In the genomic region with DNA sequence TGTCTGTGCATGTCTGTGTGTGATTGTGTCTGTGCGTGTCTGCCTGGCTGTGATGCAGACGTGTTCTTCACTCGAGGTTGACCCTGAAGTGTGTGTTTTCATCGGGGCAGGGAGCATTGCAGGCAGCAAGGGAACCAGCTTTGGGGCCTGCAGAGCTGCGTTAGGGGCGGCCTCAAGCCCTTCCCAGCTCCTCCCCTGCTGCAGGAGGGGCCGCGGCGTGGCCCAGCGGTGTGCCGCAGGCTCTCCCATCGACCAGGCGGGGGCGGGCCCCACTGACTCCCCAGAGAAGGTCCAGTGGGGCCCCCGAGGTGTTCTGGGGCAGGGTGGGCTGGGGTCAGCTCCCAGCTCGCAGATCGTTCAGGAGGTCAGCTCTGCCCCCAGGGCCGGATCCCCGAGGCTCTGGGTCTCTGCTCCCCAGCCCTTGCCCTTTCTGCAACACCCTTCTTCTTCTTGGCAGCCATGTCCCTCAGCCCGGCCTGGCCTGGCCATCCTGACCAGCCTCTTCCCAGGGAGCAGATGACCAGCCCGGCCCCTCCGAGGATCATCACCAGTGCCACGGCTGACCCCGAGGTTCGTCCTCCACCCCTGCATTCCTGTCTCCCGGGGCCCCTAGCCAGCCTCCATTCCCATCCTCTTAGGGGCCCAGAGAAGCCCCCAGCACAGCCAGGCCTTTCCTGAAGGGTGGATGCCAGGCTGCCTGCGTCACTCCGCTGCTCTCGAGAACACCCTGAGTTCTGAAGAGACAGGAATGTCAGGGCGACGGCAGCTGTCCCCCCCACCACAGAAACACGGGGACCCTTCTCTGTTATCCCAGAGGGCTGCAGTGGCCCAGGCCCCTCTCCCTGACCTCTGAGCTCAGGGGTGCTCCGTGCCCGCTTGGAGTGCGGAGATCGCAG, we compare ENCODE assay signal across 9 cellular contexts. TPM values are rescaled to one million over a fixed set of nuclear protein-coding genes. Genes with fewer than 3 reads are reported as not detected.
DNase-seq lines count a peak whose midpoint lies in the region; ATAC-seq and TF ChIP-seq lines count a peak whose summit lies in the region.
"Had no signal": no experiment of that assay in that cellular context is flagged by ENCODE, and none has a peak within 500 bp of the region (broad histone marks: within the 10 kb centered on the region; RNA-seq: fewer than 3 reads in every experiment).

No MANE protein-coding gene starts in this region.

- H3K27me3 Mint-ChIP-seq in activated naive CD4-positive, alpha-beta T cell treated with anti-CD3 and anti-CD28 coated beads for 36 hours (ENCODE audit: low read depth), result no peaks in the 10 kb centered on the region
- no peaks in the 10 kb centered on the region for H3K27me3 Mint-ChIP-seq in T-cell
- no peaks in the 10 kb centered on the region for H3K27me3 Mint-ChIP-seq in T-helper 17 cell

- DNase-seq in activated naive CD4-positive, alpha-beta T cell treated with anti-CD3 and anti-CD28 coated beads for 36 hours, result peak; percentile 14
- no peak for DNase-seq in activated naive CD4-positive, alpha-beta T cell treated with Interleukin-2 at 50 U/mL for 16 hours
- DNase-seq in T-cell (peak in 1 of 34 experiments; percentile 23), iris pigment epithelial cell (ENCODE audit: low read depth) (peak; percentile 64), tibial artery (no peak), NK-92 (lab: John Stamatoyannopoulos, UW; ENCODE audit: unreplicated experiment) (no peak), T-helper 17 cell (no peak)

- H3K27me3 ChIP-seq in tibial artery, result no peaks in the 10 kb centered on the region

- H3K4me1 ChIP-seq in tibial artery, result peaks cover 0 to 9% (median 7%) of the 10 kb centered on the region in 4 donors

- H3K9me3 Mint-ChIP-seq in activated naive CD4-positive, alpha-beta T cell treated with anti-CD3 and anti-CD28 coated beads for 36 hours, result no peaks in the 10 kb centered on the region
- H3K9me3 Mint-ChIP-seq in T-cell, result no peaks in the 10 kb centered on the region

- intact Hi-C loops in activated naive CD4-positive, alpha-beta T cell treated with anti-CD3 and anti-CD28 coated beads for 36 hours (cut with micrococcal nuclease), result no loop called here
- intact Hi-C loops in tibial artery (cut with DNase I; ENCODE audit: low total_unique reads), result no loop called here

- CTCF ChIA-PET in activated naive CD4-positive, alpha-beta T cell treated with anti-CD3 and anti-CD28 coated beads for 36 hours (lab: Charles Lee), result interaction anchor here (0.6 kb wide), 1 partner anchor 269 kb away, joined by 3 read pairs; no protein-coding TSS in a partner anchor
- CTCF ChIA-PET in T-cell (lab: Charles Lee), result no interaction called here

- H3K9me3 ChIP-seq in tibial artery (no peaks in the 10 kb centered on the region), T-helper 17 cell (ENCODE audit: control insufficient read depth, low read length, poor library complexity, severe bottlenecking) (no peaks in the 10 kb centered on the region)

- no peak for TF ChIP-seq CTCF in tibial artery (IDR thresholded peaks at IDR 0.05)

- peak overlapping the region; percentile 14 to 34 for H3K4me3 ChIP-seq in tibial artery

- no peak overlapping the region for H3K4me3 Mint-ChIP-seq in activated naive CD4-positive, alpha-beta T cell treated with anti-CD3 and anti-CD28 coated beads for 36 hours
- no peak overlapping the region for H3K4me3 Mint-ChIP-seq in T-cell
- no peak overlapping the region for H3K4me3 Mint-ChIP-seq in T-helper 17 cell

- POLR2A ChIA-PET in T-cell (lab: Charles Lee), result no interaction called here

- ATAC-seq in T-cell (replicated peaks in 1 of 4), result peak in 3 of 4 experiments; percentile 44 to 65 (median 45)
- no peak for ATAC-seq in HG02610 (IDR thresholded peaks at IDR 0.05; ENCODE audit: unreplicated experiment)
- ATAC-seq in T-helper 17 cell, result no peak

- H3K36me3 ChIP-seq in tibial artery, result no peaks in the 10 kb centered on the region

- no peaks in the 10 kb centered on the region for H3K4me1 Mint-ChIP-seq in activated naive CD4-positive, alpha-beta T cell treated with anti-CD3 and anti-CD28 coated beads for 36 hours (ENCODE audit: low read depth)
- H3K4me1 Mint-ChIP-seq in T-cell, result no peaks in the 10 kb centered on the region
- H3K4me1 Mint-ChIP-seq in T-helper 17 cell, result peaks cover 3% of the 10 kb centered on the region

- H3K36me3 Mint-ChIP-seq in activated naive CD4-positive, alpha-beta T cell treated with anti-CD3 and anti-CD28 coated beads for 36 hours (ENCODE audit: low read depth), result no peaks in the 10 kb centered on the region
- H3K36me3 Mint-ChIP-seq in T-cell (no peaks in the 10 kb centered on the region), T-helper 17 cell (ENCODE audit: low read depth) (no peaks in the 10 kb centered on the region)

- no peak overlapping the region for H3K27ac ChIP-seq in tibial artery

- no peak overlapping the region for H3K27ac Mint-ChIP-seq in activated naive CD4-positive, alpha-beta T cell treated with anti-CD3 and anti-CD28 coated beads for 36 hours
- H3K27ac Mint-ChIP-seq in T-cell (no peak overlapping the region), T-helper 17 cell (no peak overlapping the region)

RNA-seq across cellular contexts. Expression of a gene that starts 11.1 kb away (rescaled TPM):
- not detected for total RNA-seq in activated naive CD4-positive, alpha-beta T cell treated with anti-CD3 and anti-CD28 coated beads for 36 hours
- not detected for total RNA-seq in T-cell
- not detected for total RNA-seq in T-helper 17 cell
- total RNA-seq: T-helper 2 cell treated with Interferon-gamma antibody and Interleukin-4, amounts not matched to agents 100 ng/mL and 5 ng/mL, for 36 hours had no signal

RNA-seq across cellular contexts. Expression of a gene that starts 27.3 kb away (rescaled TPM):
- total RNA-seq in activated naive CD4-positive, alpha-beta T cell treated with anti-CD3 and anti-CD28 coated beads for 36 hours, result under 1 TPM; 0.05 to 0.15 TPM
- total RNA-seq in T-cell, result under 1 TPM in 3 of 5 donors, not detected in 2; 0.10 to 0.44 (median 0.25) TPM
- under 1 TPM in 1 of 2 donors, not detected in 1; 0.05 TPM for total RNA-seq in T-helper 17 cell

RNA-seq across cellular contexts. Expression of a gene that starts 31.4 kb away (rescaled TPM):
- total RNA-seq in activated naive CD4-positive, alpha-beta T cell treated with anti-CD3 and anti-CD28 coated beads for 36 hours, result under 1 TPM in 1 of 2 experiments, not detected in 1; 0.40 TPM
- total RNA-seq in T-cell (not detected), T-helper 17 cell (not detected)

Comparison
In these comparisons a context has a peak if more than half of its experiments do, and no peak if none do; other contexts are left out.
1. DNase-seq: peak in activated naive CD4-positive, alpha-beta T cell treated with anti-CD3 and anti-CD28 coated beads for 36 hours (single experiment) and iris pigment epithelial cell (single experiment); none in activated naive CD4-positive, alpha-beta T cell treated with Interleukin-2 at 50 U/mL for 16 hours (single experiment), tibial artery (0 of 2), NK-92 (single experiment) and T-helper 17 cell (0 of 3).
2. ATAC-seq: peak in T-cell (3 of 4); none in HG02610 (single experiment) and T-helper 17 cell (single experiment).